In genomic region chr2:84999467-85000064, GRCh38 we compare ENCODE assay signal across 13 cellular contexts. TPM values are rescaled to one million over a fixed set of nuclear protein-coding genes. Genes with fewer than 3 reads are reported as not detected.
DNase-seq lines count a peak whose midpoint lies in the region; ATAC-seq and TF ChIP-seq lines count a peak whose summit lies in the region.
"Had no signal": no experiment of that assay in that cellular context is flagged by ENCODE, and none has a peak within 500 bp of the region (broad histone marks: within the 10 kb centered on the region; RNA-seq: fewer than 3 reads in every experiment).

No MANE protein-coding gene starts in this region.

- no peak overlapping the region for H3K23ac ChIP-seq in IMR-90 (ENCODE audit: low read depth, low read length)

- H4K8ac ChIP-seq in IMR-90 (ENCODE audit: low read depth in 2 of 2, low read length in 2 of 2): no peak overlapping the region

- intact Hi-C loops in IMR-90 (cut with micrococcal nuclease): loop anchor here (10.0 kb wide), 1 partner anchor 915 kb away; no protein-coding TSS in a partner anchor

- dilution Hi-C loops in IMR-90 (cut with HindIII; ENCODE audit: low sequenced_read_pairs, unreplicated experiment): no loop called here

- in situ Hi-C loops in IMR-90 (cut with MboI; ENCODE audit: low sequenced_read_pairs): no loop called here

- no peak overlapping the region for H3K9ac ChIP-seq in IMR-90 (ENCODE audit: low read depth, low read length)

- no peak for DNase-seq in activated CD4-positive, alpha-beta T cell treated with anti-CD3 and anti-CD28 coated beads, Interleukin-2, amount 10 ng/mL, durations not matched to agents 7 days and 5 days
- no peak for DNase-seq in activated CD4-positive, alpha-beta T cell treated with anti-CD3 and anti-CD28 coated beads, Interleukin-2, amount 50 U/mL, for 4 hours
- DNase-seq in IMR-90 (no peak), NCI-H446 (lab: John Stamatoyannopoulos, UW) (no peak), GM19238 (ENCODE audit: insufficient read length, low spot score) (no peak)
- no peak for DNase-seq in natural killer cell treated with Interleukin-12 subunit alpha and Interleukin-12 subunit beta and Interleukin-15 and Interleukin-18, amount 100 ng/mL, for 72 hours (ENCODE audit: low spot score)
- no peak for DNase-seq in activated effector memory CD4-positive, alpha-beta T cell treated with Interleukin-2 at 50 U/mL for 16 hours
- DNase-seq: activated CD4-positive, alpha-beta T cell treated with anti-CD3 and anti-CD28 coated beads, Interleukin-2, amount 50 U/mL, for 1 hour; DMS153; foreskin keratinocyte; NCI-H1436 treated with DMSO at 0.1 percent for 48 hours had no signal

- H3K36me3 ChIP-seq in IMR-90 (ENCODE audit: control insufficient read depth, insufficient read depth, low read length): no peaks in the 10 kb centered on the region

- H2BK120ac ChIP-seq in IMR-90 (ENCODE audit: low read depth, low read length): no peak overlapping the region

- H3K27me3 ChIP-seq in IMR-90 (ENCODE audit: control insufficient read depth, insufficient read depth, low read length): no peaks in the 10 kb centered on the region
- H3K27me3 ChIP-seq: foreskin keratinocyte had no signal

- no peak overlapping the region for H2AK9ac ChIP-seq in IMR-90 (replicated peaks; ENCODE audit: low read depth, low read length, poor library complexity)

- no peak overlapping the region for H2BK15ac ChIP-seq in IMR-90 (ENCODE audit: low read depth, low read length)

- H3K4me2 ChIP-seq in IMR-90 (ENCODE audit: low read depth, low read length): no peak overlapping the region

- no peaks in the 10 kb centered on the region for H3K9me3 ChIP-seq in IMR-90 (ENCODE audit: control insufficient read depth, insufficient read depth, low read length)

- H3K27me3 Mint-ChIP-seq in activated CD4-positive, alpha-beta T cell treated with anti-CD3 and anti-CD28 coated beads, Interleukin-2, amount 10 ng/mL, durations not matched to agents 7 days and 5 days: no peaks in the 10 kb centered on the region
- no peaks in the 10 kb centered on the region for H3K27me3 Mint-ChIP-seq in natural killer cell treated with Interleukin-12 subunit alpha and Interleukin-12 subunit beta and Interleukin-15 and Interleukin-18, amount 100 ng/mL, for 72 hours

- no TSS peak for BruUV-seq in IMR-90 (replicated peaks; lab: Mats Ljungman, UMichigan)

- peaks cover 8% of the 10 kb centered on the region for H3K4me1 ChIP-seq in IMR-90 (ENCODE audit: control insufficient read depth, insufficient read depth, low read length)

- TF ChIP-seq CTCF in IMR-90 (conservative IDR thresholded peaks at IDR 0.05; ENCODE audit: low read depth, low read length): no peak

- peak overlapping the region; percentile 41 for H2BK5ac ChIP-seq in IMR-90 (ENCODE audit: low read depth, low read length, poor library complexity, severe bottlenecking)

- no peak overlapping the region for H3K18ac ChIP-seq in IMR-90 (ENCODE audit: low read depth, low read length)

- H3K4me3 Mint-ChIP-seq in activated CD4-positive, alpha-beta T cell treated with anti-CD3 and anti-CD28 coated beads, Interleukin-2, amount 10 ng/mL, durations not matched to agents 7 days and 5 days: no peak overlapping the region
- H3K4me3 Mint-ChIP-seq in natural killer cell treated with Interleukin-12 subunit alpha and Interleukin-12 subunit beta and Interleukin-15 and Interleukin-18, amount 100 ng/mL, for 72 hours: peak overlapping the region; percentile 61

- no peak for TF ChIP-seq RAD21 in IMR-90 (IDR thresholded peaks at IDR 0.05; ENCODE audit: low read length)

- peaks cover 7% of the 10 kb centered on the region for H3K9me1 ChIP-seq in IMR-90 (ENCODE audit: insufficient read depth, low read length)

- H3K4me1 Mint-ChIP-seq in activated CD4-positive, alpha-beta T cell treated with anti-CD3 and anti-CD28 coated beads, Interleukin-2, amount 10 ng/mL, durations not matched to agents 7 days and 5 days: peaks cover 59% of the 10 kb centered on the region
- H3K4me1 Mint-ChIP-seq in natural killer cell treated with Interleukin-12 subunit alpha and Interleukin-12 subunit beta and Interleukin-15 and Interleukin-18, amount 100 ng/mL, for 72 hours (ENCODE audit: low read depth in 2 of 2): peaks cover 24 to 38% of the 10 kb centered on the region in 2 donors

- POLR2A ChIA-PET in activated CD4-positive, alpha-beta T cell treated with anti-CD3 and anti-CD28 coated beads, Interleukin-2, amount 10 ng/mL, durations not matched to agents 7 days and 5 days (lab: Charles Lee): no interaction called here
- POLR2A ChIA-PET in IMR-90 (lab: Charles Lee; ENCODE audit: unreplicated experiment): no interaction called here

- peaks cover 0 to 51% of the 10 kb centered on the region in 2 experiments for H3K79me1 ChIP-seq in IMR-90 (ENCODE audit: low read depth in 1 of 2, low read length in 2 of 2)

- CTCF ChIA-PET in activated CD4-positive, alpha-beta T cell treated with anti-CD3 and anti-CD28 coated beads, Interleukin-2, amount 10 ng/mL, durations not matched to agents 7 days and 5 days (lab: Charles Lee): interaction anchor here (0.6 to 1.1 kb wide), 3 partner anchors 14 to 31 kb away, joined by 3 to 4 read pairs (median 3); no protein-coding TSS in a partner anchor
- CTCF ChIA-PET in IMR-90 (lab: Yijun Ruan, JAX): no interaction called here

- no peak overlapping the region for H2AK5ac ChIP-seq in IMR-90 (ENCODE audit: low read depth, low read length)

- no peak overlapping the region for H4K91ac ChIP-seq in IMR-90 (ENCODE audit: insufficient read depth, low read depth, low read length)

- no peak overlapping the region for H4K5ac ChIP-seq in IMR-90 (ENCODE audit: low read depth, low read length)

- TF ChIP-seq POLR2A in IMR-90 (IDR thresholded peaks at IDR 0.05; ENCODE audit: low read depth, low read length): no peak

- peak overlapping the region; percentile 36 for H3K27ac Mint-ChIP-seq in activated CD4-positive, alpha-beta T cell treated with anti-CD3 and anti-CD28 coated beads, Interleukin-2, amount 10 ng/mL, durations not matched to agents 7 days and 5 days
- H3K27ac Mint-ChIP-seq in natural killer cell treated with Interleukin-12 subunit alpha and Interleukin-12 subunit beta and Interleukin-15 and Interleukin-18, amount 100 ng/mL, for 72 hours: peak overlapping the region; percentile 71 to 87

- WGBS in IMR-90 (ENCODE audit: extremely low coverage in 2 of 2, insufficient read length in 1 of 2), 2 experiments: no CpG with 5 or more reads among the region's 1 CpG

- peaks cover 2% of the 10 kb centered on the region for H3K9me3 Mint-ChIP-seq in activated CD4-positive, alpha-beta T cell treated with anti-CD3 and anti-CD28 coated beads, Interleukin-2, amount 10 ng/mL, durations not matched to agents 7 days and 5 days
- H3K9me3 Mint-ChIP-seq in natural killer cell treated with Interleukin-12 subunit alpha and Interleukin-12 subunit beta and Interleukin-15 and Interleukin-18, amount 100 ng/mL, for 72 hours: no peaks in the 10 kb centered on the region

- no peak overlapping the region for H3K27ac ChIP-seq in IMR-90 (ENCODE audit: insufficient read depth, low read length)
- H3K27ac ChIP-seq: foreskin keratinocyte had no signal

- peaks cover 68% of the 10 kb centered on the region for H4K20me1 ChIP-seq in IMR-90 (ENCODE audit: insufficient read depth, low read length)

- H3K56ac ChIP-seq in IMR-90 (ENCODE audit: extremely low read depth, insufficient read depth, low read length): no peak overlapping the region

- no peak overlapping the region for H2AFZ ChIP-seq in IMR-90 (replicated peaks; ENCODE audit: low read length, poor library complexity)

- no peak overlapping the region for H3K14ac ChIP-seq in IMR-90 (replicated peaks; ENCODE audit: low read depth, low read length)

- no peak overlapping the region for H3K4me3 ChIP-seq in IMR-90 (ENCODE audit: insufficient read depth, low read depth, low read length)

- no peak overlapping the region for H2BK20ac ChIP-seq in IMR-90 (ENCODE audit: low read depth, low read length)

- H3K4ac ChIP-seq in IMR-90 (ENCODE audit: low read depth, low read length): no peak overlapping the region

- peaks cover 22% of the 10 kb centered on the region for H3K36me3 Mint-ChIP-seq in activated CD4-positive, alpha-beta T cell treated with anti-CD3 and anti-CD28 coated beads, Interleukin-2, amount 10 ng/mL, durations not matched to agents 7 days and 5 days (ENCODE audit: low read depth)
- H3K36me3 Mint-ChIP-seq in natural killer cell treated with Interleukin-12 subunit alpha and Interleukin-12 subunit beta and Interleukin-15 and Interleukin-18, amount 100 ng/mL, for 72 hours: no peaks in the 10 kb centered on the region

- ATAC-seq in GM19438 (IDR thresholded peaks at IDR 0.05; ENCODE audit: low read depth, unreplicated experiment): peak; percentile 63
- no peak for ATAC-seq in IMR-90 (ENCODE audit: low read depth)
- no peak for ATAC-seq in natural killer cell treated with Interleukin-12 subunit alpha and Interleukin-12 subunit beta and Interleukin-15 and Interleukin-18, amount 100 ng/mL, for 72 hours
- ATAC-seq: foreskin keratinocyte, SK-N-SH treated with all-trans-retinoic acid at 6 μM for 48 hours had no signal

TF ChIP-seq in IMR-90, 13 proteins besides CTCF, POLR2A, EP300 and RAD21:
- TF ChIP-seq MAFK (IDR thresholded peaks at IDR 0.05; ENCODE audit: low read depth, low read length) (no peak), MXI1 (IDR thresholded peaks at IDR 0.05; ENCODE audit: borderline replicate concordance, low read depth, low read length) (no peak), BHLHE40 (IDR thresholded peaks at IDR 0.05; ENCODE audit: low read depth, low read length) (no peak)

RNA-seq across cellular contexts. Expression of gene KCMF1, which starts 28.6 kb away (rescaled TPM):
- 10 to 100 TPM; 74.7 to 75.7 TPM for total RNA-seq in activated CD4-positive, alpha-beta T cell treated with anti-CD3 and anti-CD28 coated beads, Interleukin-2, amount 10 ng/mL, durations not matched to agents 7 days and 5 days
- total RNA-seq in IMR-90 (2012; rRNA removed): 108 and 118 TPM in 2 replicates
- 49.6 and 49.9 TPM in 2 replicates for polyA plus RNA-seq in IMR-90 (2012; rRNA removed)
- polyA plus RNA-seq in IMR-90 (2012; cell fraction: cytosol; rRNA removed): 7.8 and 8.4 TPM in 2 replicates
- polyA plus RNA-seq in IMR-90 (2012; cell fraction: nucleus; rRNA removed; ENCODE audit: low replicate concordance): 5.9 and 39.0 TPM in 2 replicates
- total RNA-seq in natural killer cell treated with Interleukin-12 subunit alpha and Interleukin-12 subunit beta and Interleukin-15 and Interleukin-18, amount 100 ng/mL, for 72 hours: 100 to 1,000 TPM in 1 of 2 donors, 10 to 100 TPM in 1; 96.1 to 117 TPM
